Comparison of ENCODE assay signal across 18 cellular contexts in the genomic region with DNA sequence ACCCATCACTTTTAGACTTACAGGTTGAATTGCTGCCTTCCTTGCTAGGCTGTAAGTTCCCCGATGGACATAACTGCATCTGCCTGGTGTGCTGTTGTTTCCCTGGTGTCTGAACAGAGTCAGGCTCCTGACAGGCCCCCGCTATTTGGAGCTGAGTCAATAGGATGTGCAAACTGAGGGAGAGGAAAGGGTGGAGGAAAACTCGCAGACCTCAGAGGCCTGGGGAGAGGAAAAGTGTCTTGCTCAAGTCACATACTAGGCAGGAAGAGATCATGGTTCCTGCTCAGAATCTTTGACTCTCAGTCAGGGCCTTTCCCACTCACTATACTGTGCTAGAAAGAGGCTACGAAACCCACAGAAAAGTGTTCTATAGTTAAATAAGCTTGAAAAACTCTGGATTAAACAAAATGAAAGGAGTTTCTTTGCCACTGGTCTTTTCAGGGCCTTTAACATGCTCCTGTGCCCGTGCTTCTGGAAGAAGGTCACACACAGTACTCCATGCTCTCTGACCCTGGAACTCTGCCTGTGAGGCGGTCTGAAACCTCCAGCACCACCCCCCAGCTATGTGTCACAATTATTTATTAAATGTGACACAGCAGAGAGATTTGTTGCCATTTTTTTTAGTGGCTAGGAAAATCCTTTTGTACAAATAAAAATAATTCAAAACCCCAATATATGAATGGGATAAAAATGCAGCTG. TPM values are rescaled to one million over a fixed set of nuclear protein-coding genes. Genes with fewer than 3 reads are reported as not detected.
DNase-seq lines count a peak whose midpoint lies in the region; ATAC-seq and TF ChIP-seq lines count a peak whose summit lies in the region.
"Had no signal": no experiment of that assay in that cellular context is flagged by ENCODE, and none has a peak within 500 bp of the region (broad histone marks: within the 10 kb centered on the region; RNA-seq: fewer than 3 reads in every experiment).

No MANE protein-coding gene starts in this region.

- DNase-seq in ELR (ENCODE audit: low read depth) (peak; percentile 23), astrocyte of the spinal cord (ENCODE audit: low read depth, low spot score) (peak; percentile 26), fibroblast of pulmonary artery (ENCODE audit: low read depth) (peak; percentile 63), progenitor cell of endocrine pancreas (ENCODE audit: low spot score, unreplicated experiment) (no peak), SKM-1 treated with dmso at 0.1 percent for 144 hours (lab: John Stamatoyannopoulos, UW; ENCODE audit: unreplicated experiment) (no peak)
- DNase-seq: activated CD8-positive, alpha-beta memory T cell treated with anti-CD3 and anti-CD28 coated beads, Interleukin-2, amount 10 ng/mL, durations not matched to agents 7 days and 5 days; NCI-H187; NCI-H446 treated with DMSO at 0.1 percent for 48 hours; psoas muscle; stimulated activated naive CD8-positive, alpha-beta T cell treated with anti-CD3 and anti-CD28 coated beads, Interleukin-15, amount 100 ng/mL, for 72 hours; T-helper 1 cell had no signal

- TF ChIP-seq POLR2A in GM18505 (IDR thresholded peaks at IDR 0.05; ENCODE audit: borderline replicate concordance, extremely low read depth, insufficient read depth, insufficient read length) = no peak

- no peaks in the 10 kb centered on the region for H3K36me3 Mint-ChIP-seq in progenitor cell of endocrine pancreas (ENCODE audit: insufficient read depth)
- H3K36me3 Mint-ChIP-seq: activated CD8-positive, alpha-beta memory T cell treated with anti-CD3 and anti-CD28 coated beads, Interleukin-2, amount 10 ng/mL, durations not matched to agents 7 days and 5 days had no signal

- in situ Hi-C loops in astrocyte of the spinal cord (cut with HindIII; ENCODE audit: low sequenced_read_pairs) = no loop called here

- no peak for ATAC-seq in HG03097 (IDR thresholded peaks at IDR 0.05; ENCODE audit: low FRiP score, unreplicated experiment)
- no peak for ATAC-seq in HG02610 (IDR thresholded peaks at IDR 0.05; ENCODE audit: unreplicated experiment)
- no peak for ATAC-seq in GM18505 (IDR thresholded peaks at IDR 0.05; ENCODE audit: unreplicated experiment)
- ATAC-seq: activated CD8-positive, alpha-beta memory T cell treated with anti-CD3 and anti-CD28 coated beads, Interleukin-2, amount 10 ng/mL, durations not matched to agents 7 days and 5 days; stimulated activated naive CD8-positive, alpha-beta T cell treated with anti-CD3 and anti-CD28 coated beads, Interleukin-15, amount 100 ng/mL, for 72 hours had no signal

- H3K4me1 Mint-ChIP-seq in progenitor cell of endocrine pancreas (ENCODE audit: low read depth) = no peaks in the 10 kb centered on the region

- TF ChIP-seq CTCF in astrocyte of the spinal cord (IDR thresholded peaks at IDR 0.05; ENCODE audit: low read depth, low read length) (no peak), fibroblast of pulmonary artery (IDR thresholded peaks at IDR 0.05; ENCODE audit: low read length, missing control alignments) (no peak), progenitor cell of endocrine pancreas (IDR thresholded peaks at IDR 0.05; ENCODE audit: unreplicated experiment) (no peak)

- H3K4me3 Mint-ChIP-seq in progenitor cell of endocrine pancreas (ENCODE audit: low read depth) = no peak overlapping the region
- H3K4me3 Mint-ChIP-seq: activated CD8-positive, alpha-beta memory T cell treated with anti-CD3 and anti-CD28 coated beads, Interleukin-2, amount 10 ng/mL, durations not matched to agents 7 days and 5 days; stimulated activated naive CD8-positive, alpha-beta T cell treated with anti-CD3 and anti-CD28 coated beads, Interleukin-15, amount 100 ng/mL, for 72 hours had no signal

- no peaks in the 10 kb centered on the region for H3K27me3 Mint-ChIP-seq in progenitor cell of endocrine pancreas
- H3K27me3 Mint-ChIP-seq: activated CD8-positive, alpha-beta memory T cell treated with anti-CD3 and anti-CD28 coated beads, Interleukin-2, amount 10 ng/mL, durations not matched to agents 7 days and 5 days; stimulated activated naive CD8-positive, alpha-beta T cell treated with anti-CD3 and anti-CD28 coated beads, Interleukin-15, amount 100 ng/mL, for 72 hours had no signal

- H3K9me3 Mint-ChIP-seq in progenitor cell of endocrine pancreas (ENCODE audit: low read depth) = no peaks in the 10 kb centered on the region
- H3K9me3 Mint-ChIP-seq: stimulated activated naive CD8-positive, alpha-beta T cell treated with anti-CD3 and anti-CD28 coated beads, Interleukin-15, amount 100 ng/mL, for 72 hours had no signal

- peak overlapping the region; percentile 67 for H3K27ac Mint-ChIP-seq in progenitor cell of endocrine pancreas
- H3K27ac Mint-ChIP-seq: activated CD8-positive, alpha-beta memory T cell treated with anti-CD3 and anti-CD28 coated beads, Interleukin-2, amount 10 ng/mL, durations not matched to agents 7 days and 5 days; stimulated activated naive CD8-positive, alpha-beta T cell treated with anti-CD3 and anti-CD28 coated beads, Interleukin-15, amount 100 ng/mL, for 72 hours had no signal

- H3K4me3 ChIP-seq in astrocyte of the spinal cord (ENCODE audit: low read depth, low read length) (no peak overlapping the region), fibroblast of pulmonary artery (replicated peaks; ENCODE audit: low read depth, low read length) (no peak overlapping the region)
- H3K4me3 ChIP-seq: coronary artery, esophagus muscularis mucosa, psoas muscle had no signal

RNA-seq across cellular contexts. Expression of a gene that starts 20.0 kb away (rescaled TPM):
- not detected in 2 replicates for total RNA-seq in progenitor cell of endocrine pancreas
- total RNA-seq: MCF 10A, myocyte, psoas muscle had no signal

RNA-seq across cellular contexts. Expression of a gene that starts 27.1 kb away (rescaled TPM):
- 9.0 and 11.6 TPM in 2 replicates for total RNA-seq in progenitor cell of endocrine pancreas

RNA-seq across cellular contexts. Expression of a gene that starts 27.2 kb away (rescaled TPM):
- total RNA-seq in progenitor cell of endocrine pancreas = 61.9 and 62.2 TPM in 2 replicates

Comparison
In these comparisons a context has a peak if more than half of its experiments do, and no peak if none do; other contexts are left out.
1. DNase-seq: peak in ELR (single experiment), astrocyte of the spinal cord (single experiment) and fibroblast of pulmonary artery (single experiment); none in progenitor cell of endocrine pancreas (single experiment) and SKM-1 treated with dmso at 0.1 percent for 144 hours (single experiment).